ENCODE assay signal across 2 cellular contexts in genomic region chr9:29928072-29928471, GRCh38.
TF ChIP-seq lines count a peak whose summit lies in the region.

No MANE protein-coding gene starts in this region.

TF ChIP-seq in HepG2, 621 proteins besides CTCF, POLR2A, EP300 and RAD21:
- TF ChIP-seq ZSCAN5A (CRISPR knock-in tag; IDR thresholded peaks at IDR 0.05; ENCODE audit: borderline replicate concordance) = no peak
- no peak for TF ChIP-seq TP53 (CRISPR knock-in tag; conservative IDR thresholded peaks at IDR 0.05)
- no peak for TF ChIP-seq HINFP (CRISPR knock-in tag; IDR thresholded peaks at IDR 0.05; ENCODE audit: low read depth)
- TF ChIP-seq, protein P1, sequence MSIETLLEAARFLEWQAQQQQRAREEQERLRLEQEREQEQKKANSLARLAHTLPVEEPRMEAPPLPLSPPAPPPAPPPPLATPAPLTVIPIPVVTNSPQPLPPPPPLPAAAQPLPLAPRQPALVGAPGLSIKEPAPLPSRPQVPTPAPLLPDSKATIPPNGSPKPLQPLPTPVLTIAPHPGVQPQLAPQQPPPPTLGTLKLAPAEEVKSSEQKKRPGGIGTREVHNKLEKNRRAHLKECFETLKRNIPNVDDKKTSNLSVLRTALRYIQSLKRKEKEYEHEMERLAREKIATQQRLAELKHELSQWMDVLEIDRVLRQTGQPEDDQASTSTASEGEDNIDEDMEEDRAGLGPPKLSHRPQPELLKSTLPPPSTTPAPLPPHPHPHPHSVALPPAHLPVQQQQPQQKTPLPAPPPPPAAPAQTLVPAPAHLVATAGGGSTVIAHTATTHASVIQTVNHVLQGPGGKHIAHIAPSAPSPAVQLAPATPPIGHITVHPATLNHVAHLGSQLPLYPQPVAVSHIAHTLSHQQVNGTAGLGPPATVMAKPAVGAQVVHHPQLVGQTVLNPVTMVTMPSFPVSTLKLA (IDR thresholded peaks at IDR 0.05) = peak; percentile 78
- TF ChIP-seq, protein P2, sequence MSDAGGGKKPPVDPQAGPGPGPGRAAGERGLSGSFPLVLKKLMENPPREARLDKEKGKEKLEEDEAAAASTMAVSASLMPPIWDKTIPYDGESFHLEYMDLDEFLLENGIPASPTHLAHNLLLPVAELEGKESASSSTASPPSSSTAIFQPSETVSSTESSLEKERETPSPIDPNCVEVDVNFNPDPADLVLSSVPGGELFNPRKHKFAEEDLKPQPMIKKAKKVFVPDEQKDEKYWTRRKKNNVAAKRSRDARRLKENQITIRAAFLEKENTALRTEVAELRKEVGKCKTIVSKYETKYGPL (CRISPR knock-in tag; IDR thresholded peaks at IDR 0.05) = no peak
- no peak for TF ChIP-seq SOX13 (IDR thresholded peaks at IDR 0.05)
- no peak for TF ChIP-seq SOX13 (CRISPR knock-in tag; conservative IDR thresholded peaks at IDR 0.05 in 1 of 2, IDR thresholded peaks at IDR 0.05 in 1 of 2)

TF ChIP-seq in H1, 55 proteins besides CTCF, POLR2A, EP300 and RAD21:
- TF ChIP-seq TAF7 (optimal IDR thresholded peaks at IDR 0.05; ENCODE audit: borderline replicate concordance, low read depth, low read length) (no peak), BCL11A (IDR thresholded peaks at IDR 0.05; ENCODE audit: low read depth in 2 of 2, low read length in 2 of 2) (no peak), POU5F1 (IDR thresholded peaks at IDR 0.05; ENCODE audit: low read depth, low read length) (no peak)
